8 cellular contexts compared by ENCODE assay signal in the genomic region with DNA sequence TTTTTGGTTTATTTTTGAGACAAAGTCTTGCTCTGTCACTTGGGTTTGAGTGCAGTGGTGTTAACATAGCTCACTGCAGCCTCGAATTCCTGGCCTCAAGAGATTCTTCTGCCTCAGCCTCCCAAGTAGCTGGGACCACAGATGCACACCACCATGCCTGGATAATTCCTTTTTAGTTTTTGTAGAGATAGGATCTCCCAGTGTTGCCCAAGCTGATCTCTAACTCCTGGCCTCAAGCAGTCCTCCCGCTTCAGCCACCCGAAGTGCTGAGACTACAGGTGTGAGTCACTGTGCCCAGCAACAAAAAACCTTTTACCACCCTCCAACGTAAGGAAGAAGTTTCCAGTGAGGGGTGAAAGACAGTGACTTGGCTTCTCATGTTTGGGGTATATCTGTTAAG.
"Had no signal": no experiment of that assay in that cellular context is flagged by ENCODE, and none has a peak within 500 bp of the region (broad histone marks: within the 10 kb centered on the region; RNA-seq: fewer than 3 reads in every experiment).

No MANE protein-coding gene starts in this region.

- H3K4me3 ChIP-seq: GM12878 had no signal

- FAIRE-seq: G401.6, GM12878, GM12891, GM12892, GM18507, GM19239 had no signal

- ATAC-seq: GM12878 had no signal

- DNase-seq: GDM1, GF-D8 had no signal
